ENCODE assay signal across 16 cellular contexts in the genomic region with DNA sequence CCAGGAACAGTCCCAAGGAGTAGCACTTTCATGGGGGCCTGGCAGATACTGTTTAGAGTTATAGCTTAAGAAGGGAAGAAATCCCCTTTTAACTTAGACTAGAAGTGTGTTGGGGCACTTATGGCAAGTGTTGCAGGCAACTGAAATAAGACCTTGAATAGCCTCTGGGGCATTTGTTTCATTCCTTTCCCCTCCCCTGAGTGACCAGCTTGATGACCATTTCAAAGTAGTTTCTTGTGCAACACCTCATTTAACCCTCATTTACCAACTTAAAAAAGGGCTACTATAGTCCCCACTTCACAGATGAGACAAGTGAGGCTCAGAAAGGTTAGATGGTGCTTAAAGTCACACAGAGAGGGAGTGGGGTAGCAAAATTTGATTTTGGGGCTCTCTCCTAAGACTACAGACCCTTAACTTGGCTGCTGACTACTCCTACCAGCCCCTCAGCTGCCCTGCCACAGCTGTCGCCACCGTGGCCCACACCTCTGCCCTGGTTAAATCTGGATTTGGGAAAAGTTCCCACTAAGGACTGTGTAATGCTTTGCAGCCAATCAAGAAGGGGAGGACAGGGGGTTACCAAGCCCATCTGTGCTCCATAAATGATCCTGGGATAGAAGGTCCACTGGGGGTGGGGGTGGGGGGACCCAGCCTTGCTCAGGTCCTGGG. TPM values are rescaled to one million over a fixed set of nuclear protein-coding genes. Genes with fewer than 3 reads are reported as not detected.
DNase-seq lines count a peak whose midpoint lies in the region; ATAC-seq, FAIRE-seq and TF ChIP-seq lines count a peak whose summit lies in the region.
"Had no signal": no experiment of that assay in that cellular context is flagged by ENCODE, and none has a peak within 500 bp of the region (broad histone marks: within the 10 kb centered on the region; RNA-seq: fewer than 3 reads in every experiment).

No MANE protein-coding gene starts in this region.

- peaks cover 95% of the 10 kb centered on the region for H3K4me1 ChIP-seq in astrocyte (ENCODE audit: insufficient read depth, low read length)

- no peak overlapping the region for H3K4me3 ChIP-seq in astrocyte (ENCODE audit: insufficient read depth, low read depth, low read length)

- peaks cover 96% of the 10 kb centered on the region for H3K79me2 ChIP-seq in astrocyte (ENCODE audit: insufficient read depth, low read length)

- H3K36me3 Mint-ChIP-seq in astrocyte (ENCODE audit: low read depth, unreplicated experiment), result peaks cover 24% of the 10 kb centered on the region
- H3K36me3 Mint-ChIP-seq in stimulated activated effector memory CD8-positive, alpha-beta T cell treated with anti-CD3 and anti-CD28 coated beads, Interleukin-12 subunit alpha, Interleukin-12 subunit beta, amount 100 ng/mL, for 72 hours, result no peaks in the 10 kb centered on the region

- ATAC-seq in stimulated activated effector memory CD8-positive, alpha-beta T cell treated with anti-CD3 and anti-CD28 coated beads, Interleukin-12 subunit alpha, Interleukin-12 subunit beta, amount 100 ng/mL, for 72 hours, result no peak
- ATAC-seq: HCT116 had no signal

- H3K9ac ChIP-seq in astrocyte (ENCODE audit: low read length), result peak overlapping the region; percentile 82
- H3K9ac ChIP-seq: KMS-11 had no signal

- no peak overlapping the region for H3K4me3 Mint-ChIP-seq in astrocyte (ENCODE audit: unreplicated experiment)
- no peak overlapping the region for H3K4me3 Mint-ChIP-seq in stimulated activated effector memory CD8-positive, alpha-beta T cell treated with anti-CD3 and anti-CD28 coated beads, Interleukin-12 subunit alpha, Interleukin-12 subunit beta, amount 100 ng/mL, for 72 hours
- H3K4me3 Mint-ChIP-seq: endodermal cell had no signal

- H3K4me1 Mint-ChIP-seq in astrocyte (ENCODE audit: low read depth, unreplicated experiment), result peaks cover 56% of the 10 kb centered on the region
- peaks cover 52% of the 10 kb centered on the region for H3K4me1 Mint-ChIP-seq in stimulated activated effector memory CD8-positive, alpha-beta T cell treated with anti-CD3 and anti-CD28 coated beads, Interleukin-12 subunit alpha, Interleukin-12 subunit beta, amount 100 ng/mL, for 72 hours

- H3K27ac ChIP-seq in astrocyte (ENCODE audit: low read depth, low read length), result peak overlapping the region; percentile 97
- H3K27ac ChIP-seq: KMS-11 had no signal

- peak overlapping the region; percentile 97 for H3K4me2 ChIP-seq in astrocyte (ENCODE audit: low read length)
- H3K4me2 ChIP-seq: KMS-11 had no signal

- H3K36me3 ChIP-seq in astrocyte (ENCODE audit: insufficient read depth, low read length), result peaks cover 34% of the 10 kb centered on the region

- H3K9me3 Mint-ChIP-seq in astrocyte (ENCODE audit: unreplicated experiment), result no peaks in the 10 kb centered on the region
- H3K9me3 Mint-ChIP-seq in stimulated activated effector memory CD8-positive, alpha-beta T cell treated with anti-CD3 and anti-CD28 coated beads, Interleukin-12 subunit alpha, Interleukin-12 subunit beta, amount 100 ng/mL, for 72 hours, result no peaks in the 10 kb centered on the region
- H3K9me3 Mint-ChIP-seq: endodermal cell had no signal

- peaks cover 78% of the 10 kb centered on the region for H4K20me1 ChIP-seq in astrocyte (ENCODE audit: insufficient read depth, low read length)

- DNase-seq in GM20000 (ENCODE audit: low spot score) (peak; percentile 13), astrocyte (ENCODE audit: low read depth) (no peak), mesenteric fat pad (ENCODE audit: low spot score) (peak; percentile 67), LoVo (ENCODE audit: low spot score) (no peak), 8988T (no peak), globus pallidus (ENCODE audit: low spot score) (no peak), SKM-1 treated with dmso at 0.1 percent for 144 hours (lab: John Stamatoyannopoulos, UW; ENCODE audit: unreplicated experiment) (no peak)
- peak in 1 of 2 donors; percentile 38 for DNase-seq in stimulated activated effector memory CD8-positive, alpha-beta T cell treated with anti-CD3 and anti-CD28 coated beads, Interleukin-12 subunit alpha, Interleukin-12 subunit beta, amount 100 ng/mL, for 72 hours (ENCODE audit: low spot score in 2 of 2)
- DNase-seq: activated naive CD4-positive, alpha-beta T cell; NCI-H1436 treated with DMSO at 0.1 percent for 48 hours; stimulated activated naive CD4-positive, alpha-beta T cell had no signal

- no peak overlapping the region for H2AFZ ChIP-seq in astrocyte (ENCODE audit: low read depth, low read length)

- H3K27me3 ChIP-seq in astrocyte (ENCODE audit: insufficient read depth, low read length), result no peaks in the 10 kb centered on the region

- H3K9me3 ChIP-seq in astrocyte (ENCODE audit: insufficient read depth, low read depth, low read length), result no peaks in the 10 kb centered on the region

- no peak for TF ChIP-seq CTCF in GM20000 (IDR thresholded peaks at IDR 0.05; ENCODE audit: extremely low read depth, missing control alignments)
- TF ChIP-seq CTCF in astrocyte (IDR thresholded peaks at IDR 0.05; ENCODE audit: insufficient read depth, low read depth, low read length), result no peak

- no peak overlapping the region for H3K27ac Mint-ChIP-seq in astrocyte (ENCODE audit: unreplicated experiment)
- peak overlapping the region; percentile 44 for H3K27ac Mint-ChIP-seq in stimulated activated effector memory CD8-positive, alpha-beta T cell treated with anti-CD3 and anti-CD28 coated beads, Interleukin-12 subunit alpha, Interleukin-12 subunit beta, amount 100 ng/mL, for 72 hours
- H3K27ac Mint-ChIP-seq: endodermal cell had no signal

- FAIRE-seq in astrocyte (lab: Jason Lieb, UNC), result no peak
- FAIRE-seq: keratinocyte had no signal

- no peaks in the 10 kb centered on the region for H3K27me3 Mint-ChIP-seq in astrocyte (ENCODE audit: low read depth, unreplicated experiment)

RNA-seq across cellular contexts. Expression of gene PDLIM4, which starts 5.5 kb away (rescaled TPM):
- total RNA-seq in astrocyte (56.6 and 72.4 TPM in 2 replicates), mesenteric fat pad (23.1 TPM)
- total RNA-seq: mononuclear cell had no signal

RNA-seq across cellular contexts. Expression of gene SLC22A4, which starts 31.2 kb away (rescaled TPM):
- total RNA-seq in astrocyte (4.1 and 4.5 TPM in 2 replicates), mesenteric fat pad (5.4 TPM)

RNA-seq across cellular contexts. Expression of gene P4HA2, which starts 35.4 kb away (rescaled TPM):
- total RNA-seq in astrocyte, result 214 and 302 TPM in 2 replicates
- total RNA-seq in mesenteric fat pad, result 15.7 TPM

Comparison
In these comparisons a context has a peak if more than half of its experiments do, and no peak if none do; other contexts are left out.
1. DNase-seq: peak in GM20000 (single experiment) and mesenteric fat pad (single experiment); none in astrocyte (single experiment), LoVo (single experiment), 8988T (single experiment), globus pallidus (single experiment) and SKM-1 treated with dmso at 0.1 percent for 144 hours (single experiment).
2. RNA of gene P4HA2, which starts 35.4 kb away (total RNA-seq): 214 to 302 TPM in astrocyte; 15.7 TPM in mesenteric fat pad (single experiment); every median in the first group is over 10 times any median in the second.